ENCODE assay signal across 32 cellular contexts in genomic region chr17:12642034-12642433, GRCh38. TPM values are rescaled to one million over a fixed set of nuclear protein-coding genes. Genes with fewer than 3 reads are reported as not detected.
"Had no signal": no experiment of that assay in that cellular context is flagged by ENCODE, and none has a peak within 500 bp of the region (broad histone marks: within the 10 kb centered on the region; RNA-seq: fewer than 3 reads in every experiment).

No MANE protein-coding gene starts in this region.

- H3K4me3 Mint-ChIP-seq: activated CD4-positive, alpha-beta memory T cell treated with anti-CD3 and anti-CD28 coated beads, Interleukin-2, amount 10 ng/mL, durations not matched to agents 7 days and 5 days; activated CD4-positive, alpha-beta T cell treated with anti-CD3 and anti-CD28 coated beads, Interleukin-2, amount 10 ng/mL, durations not matched to agents 7 days and 5 days; activated naive CD4-positive, alpha-beta T cell treated with anti-CD3 and anti-CD28 coated beads, Interleukin-2, amount 10 ng/mL, durations not matched to agents 7 days and 5 days; activated naive CD8-positive, alpha-beta T cell treated with anti-CD3 and anti-CD28 coated beads, Interleukin-2, amount 10 ng/mL, durations not matched to agents 7 days and 5 days; activated T-cell treated with anti-CD3 and anti-CD28 coated beads, Interleukin-2, amount 50 U/mL, for 24 hours; activated T-cell treated with anti-CD3 and anti-CD28 coated beads, Interleukin-2, amount 50 U/mL, for 72 hours; brain; T-helper 17 cell; T-helper 2 cell treated with Interferon-gamma antibody and Interleukin-4, amounts not matched to agents 5 μg/mL and 100 μg/mL, for 36 hours; WTC11 had no signal

- H3K36me3 ChIP-seq: ascending aorta, breast epithelium, cardiac muscle cell, colonic mucosa, gastrocnemius medialis, heart left ventricle had no signal

- H3K4me3 ChIP-seq: ascending aorta, breast epithelium, cardiac muscle cell, colonic mucosa, gastrocnemius medialis, heart left ventricle had no signal

- H3K4me1 ChIP-seq: breast epithelium, colonic mucosa, gastrocnemius medialis had no signal

- DNase-seq: activated CD4-positive, alpha-beta memory T cell treated with anti-CD3 and anti-CD28 coated beads, Interleukin-2, amount 10 ng/mL, durations not matched to agents 7 days and 5 days; activated CD4-positive, alpha-beta T cell treated with anti-CD3 and anti-CD28 coated beads for 1 hour; activated CD4-positive, alpha-beta T cell treated with anti-CD3 and anti-CD28 coated beads for 4 hours; activated CD4-positive, alpha-beta T cell treated with anti-CD3 and anti-CD28 coated beads, Interleukin-2, amount 10 ng/mL, durations not matched to agents 7 days and 5 days; activated CD4-positive, alpha-beta T cell treated with anti-CD3 and anti-CD28 coated beads, Interleukin-2, amount 50 U/mL, for 4 hours; activated CD8-positive, alpha-beta memory T cell treated with anti-CD3 and anti-CD28 coated beads, Interleukin-2, amount 50 U/mL, for 48 hours; activated gamma-delta T cell; activated naive CD4-positive, alpha-beta T cell; activated naive CD4-positive, alpha-beta T cell treated with anti-CD3 and anti-CD28 coated beads, Interleukin-2, amount 10 ng/mL, durations not matched to agents 7 days and 5 days; activated naive CD8-positive, alpha-beta T cell treated with anti-CD3 and anti-CD28 coated beads, Interleukin-2, amount 10 ng/mL, durations not matched to agents 7 days and 5 days; activated T-cell treated with anti-CD3 and anti-CD28 coated beads for 4 hours; activated T-cell treated with anti-CD3 and anti-CD28 coated beads, Interleukin-2, amount 50 U/mL, for 24 hours; activated T-cell treated with anti-CD3 and anti-CD28 coated beads, Interleukin-2, amount 50 U/mL, for 72 hours; central memory CD4-positive, alpha-beta T cell; cerebellar nuclear complex; colonic mucosa; effector CD8-positive, alpha-beta T cell; foreskin keratinocyte; gastrocnemius medialis; glutamatergic neuron; heart left ventricle; T-helper 17 cell; T1000 had no signal

- ATAC-seq: activated naive CD4-positive, alpha-beta T cell treated with anti-CD3 and anti-CD28 coated beads, Interleukin-2, amount 50 U/mL, for 72 hours; activated T-cell treated with anti-CD3 and anti-CD28 coated beads, Interleukin-2, amount 50 U/mL, for 72 hours; esophagus mucosa; foreskin keratinocyte; gastrocnemius medialis; heart left ventricle; T-helper 17 cell; WTC11 had no signal

- H3K36me3 Mint-ChIP-seq: activated naive CD8-positive, alpha-beta T cell treated with anti-CD3 and anti-CD28 coated beads, Interleukin-2, amount 10 ng/mL, durations not matched to agents 7 days and 5 days; brain had no signal

- H3K27me3 Mint-ChIP-seq: activated CD4-positive, alpha-beta memory T cell treated with anti-CD3 and anti-CD28 coated beads, Interleukin-2, amount 10 ng/mL, durations not matched to agents 7 days and 5 days; activated CD4-positive, alpha-beta T cell treated with anti-CD3 and anti-CD28 coated beads, Interleukin-2, amount 10 ng/mL, durations not matched to agents 7 days and 5 days; activated naive CD4-positive, alpha-beta T cell treated with anti-CD3 and anti-CD28 coated beads, Interleukin-2, amount 10 ng/mL, durations not matched to agents 7 days and 5 days; activated naive CD8-positive, alpha-beta T cell treated with anti-CD3 and anti-CD28 coated beads, Interleukin-2, amount 10 ng/mL, durations not matched to agents 7 days and 5 days; T-helper 17 cell had no signal

- H3K4me1 Mint-ChIP-seq: activated CD4-positive, alpha-beta memory T cell treated with anti-CD3 and anti-CD28 coated beads, Interleukin-2, amount 10 ng/mL, durations not matched to agents 7 days and 5 days; activated CD4-positive, alpha-beta T cell treated with anti-CD3 and anti-CD28 coated beads, Interleukin-2, amount 10 ng/mL, durations not matched to agents 7 days and 5 days; activated naive CD4-positive, alpha-beta T cell treated with anti-CD3 and anti-CD28 coated beads, Interleukin-2, amount 10 ng/mL, durations not matched to agents 7 days and 5 days; activated naive CD8-positive, alpha-beta T cell treated with anti-CD3 and anti-CD28 coated beads, Interleukin-2, amount 10 ng/mL, durations not matched to agents 7 days and 5 days; brain; T-helper 17 cell had no signal

- H3K27ac ChIP-seq: ascending aorta, breast epithelium, cardiac muscle cell, colonic mucosa, foreskin keratinocyte, gastrocnemius medialis, VCaP had no signal

- H3K27ac Mint-ChIP-seq: activated CD4-positive, alpha-beta memory T cell treated with anti-CD3 and anti-CD28 coated beads, Interleukin-2, amount 10 ng/mL, durations not matched to agents 7 days and 5 days; activated CD4-positive, alpha-beta T cell treated with anti-CD3 and anti-CD28 coated beads, Interleukin-2, amount 10 ng/mL, durations not matched to agents 7 days and 5 days; activated naive CD4-positive, alpha-beta T cell treated with anti-CD3 and anti-CD28 coated beads, Interleukin-2, amount 10 ng/mL, durations not matched to agents 7 days and 5 days; activated naive CD4-positive, alpha-beta T cell treated with anti-CD3 and anti-CD28 coated beads, Interleukin-2, amount 50 U/mL, for 72 hours; activated naive CD8-positive, alpha-beta T cell treated with anti-CD3 and anti-CD28 coated beads, Interleukin-2, amount 10 ng/mL, durations not matched to agents 7 days and 5 days; activated T-cell treated with anti-CD3 and anti-CD28 coated beads, Interleukin-2, amount 50 U/mL, for 24 hours; activated T-cell treated with anti-CD3 and anti-CD28 coated beads, Interleukin-2, amount 50 U/mL, for 72 hours; T-helper 17 cell; T-helper 2 cell treated with Interferon-gamma antibody and Interleukin-4, amounts not matched to agents 5 μg/mL and 100 μg/mL, for 36 hours had no signal

- H3K27me3 ChIP-seq: ascending aorta, breast epithelium, cardiac muscle cell, colonic mucosa, foreskin keratinocyte, gastrocnemius medialis, heart left ventricle had no signal

- H3K9me3 ChIP-seq: ascending aorta, breast epithelium, colonic mucosa, gastrocnemius medialis, heart left ventricle had no signal

RNA-seq across cellular contexts. Expression of gene MYOCD, which starts 23.7 kb away (rescaled TPM):
- total RNA-seq: activated CD4-positive, alpha-beta memory T cell treated with anti-CD3 and anti-CD28 coated beads, Interleukin-2, amount 10 ng/mL, durations not matched to agents 7 days and 5 days; activated CD4-positive, alpha-beta T cell treated with anti-CD3 and anti-CD28 coated beads, Interleukin-2, amount 10 ng/mL, durations not matched to agents 7 days and 5 days; activated naive CD4-positive, alpha-beta T cell treated with anti-CD3 and anti-CD28 coated beads, Interleukin-2, amount 50 U/mL, for 72 hours; activated naive CD8-positive, alpha-beta T cell treated with anti-CD3 and anti-CD28 coated beads, Interleukin-2, amount 10 ng/mL, durations not matched to agents 7 days and 5 days; activated T-cell treated with anti-CD3 and anti-CD28 coated beads, Interleukin-2, amount 50 U/mL, for 72 hours; foreskin keratinocyte; T-helper 17 cell had no signal
